1 cellular context compared by ENCODE assay signal in genomic region chr15:53808058-53808703, GRCh38.
TF ChIP-seq lines count a peak whose summit lies in the region.

No MANE protein-coding gene starts in this region.

TF ChIP-seq in H1, 55 proteins besides CTCF, POLR2A, EP300 and RAD21 (continued from another document):
- TF ChIP-seq CHD7 (IDR thresholded peaks at IDR 0.05; ENCODE audit: insufficient replicate concordance, low read length) (no peak), POU5F1 (IDR thresholded peaks at IDR 0.05; ENCODE audit: low read depth, low read length) (no peak), ZNF274 (IDR thresholded peaks at IDR 0.05; ENCODE audit: borderline replicate concordance, extremely low read depth, low read length) (no peak), JUN (IDR thresholded peaks at IDR 0.05; ENCODE audit: low read depth, low read length) (no peak), TCF12 (IDR thresholded peaks at IDR 0.05; ENCODE audit: low read depth, low read length) (no peak)
